Comparison of ENCODE assay signal across 28 cellular contexts in genomic region chr22:44422742-44423370, GRCh38.
DNase-seq lines count a peak whose midpoint lies in the region; ATAC-seq and TF ChIP-seq lines count a peak whose summit lies in the region.
"Had no signal": no experiment of that assay in that cellular context is flagged by ENCODE, and none has a peak within 500 bp of the region (broad histone marks: within the 10 kb centered on the region; RNA-seq: fewer than 3 reads in every experiment).

No MANE protein-coding gene starts in this region.

- ATAC-seq in HG02973 (IDR thresholded peaks at IDR 0.05; ENCODE audit: unreplicated experiment), result no peak
- ATAC-seq: activated T-cell treated with anti-CD3 and anti-CD28 coated beads, Interleukin-2, amount 50 U/mL, for 4 hours; gastroesophageal sphincter; psoas muscle had no signal

- H3K4me3 ChIP-seq in stomach (no peak overlapping the region), MG63 (no peak overlapping the region)
- H3K4me3 ChIP-seq: adrenal gland, dorsolateral prefrontal cortex, gastroesophageal sphincter, GM23248, left ventricle myocardium inferior, psoas muscle, testis, uterus had no signal

- intact Hi-C loops in stomach (cut with DNase I; ENCODE audit: low total_unique reads), result no loop called here

- TF ChIP-seq POLR2A in stomach (IDR thresholded peaks at IDR 0.05), result no peak

- no peak for TF ChIP-seq CTCF in stomach (IDR thresholded peaks at IDR 0.05)

- H3K4me1 ChIP-seq in stomach, result peaks cover 0 to 14% (median 7%) of the 10 kb centered on the region in 4 donors
- H3K4me1 ChIP-seq: adrenal gland, psoas muscle, testis, uterus had no signal

- H3K27ac ChIP-seq in stomach, result peak overlapping the region in 3 of 5 donors; percentile 27 to 49 (median 44)
- H3K27ac ChIP-seq: adrenal gland, dorsolateral prefrontal cortex, gastroesophageal sphincter, GM23248, left ventricle myocardium inferior, psoas muscle, testis, uterus had no signal

- peak; percentile 35 for DNase-seq in NCI-H748 (lab: John Stamatoyannopoulos, UW; ENCODE audit: unreplicated experiment)
- DNase-seq in NCI-H748 treated with DMSO at 0.1 percent for 48 hours (lab: John Stamatoyannopoulos, UW), result no peak
- DNase-seq in ecto neural progenitor cell (ENCODE audit: low spot score), result peak; percentile 38
- DNase-seq in mucosa of gallbladder (ENCODE audit: low spot score), result peak; percentile 47
- peak; percentile 56 for DNase-seq in stomach
- no peak for DNase-seq in MG63
- no peak for DNase-seq in iPS-NIHi11 (ENCODE audit: low spot score)
- DNase-seq: 8988T; activated CD4-positive, alpha-beta T cell treated with anti-CD3 and anti-CD28 coated beads for 4 hours; activated naive CD4-positive, alpha-beta T cell treated with anti-CD3 and anti-CD28 coated beads for 36 hours; activated T-cell treated with anti-CD3 and anti-CD28 coated beads, Interleukin-2, amount 50 U/mL, for 4 hours; adrenal gland; GM23248; hippocampal formation; immature natural killer cell; left ventricle myocardium inferior; midbrain; NCI-H1092 treated with DMSO at 0.1 percent for 48 hours; NCI-H187; NCI-H345; NCI-H82; psoas muscle; stimulated activated naive CD4-positive, alpha-beta T cell treated with Interleukin-2 at 50 U/mL for 16 hours; testis had no signal

- WGBS in stomach, 5 donors, result 38 to 59% (median 51%) methylated on average over 12 of the region's 12 CpGs

- peaks cover 0 to 25% (median 0%) of the 10 kb centered on the region in 3 donors for H3K27me3 ChIP-seq in stomach
- no peaks in the 10 kb centered on the region for H3K27me3 ChIP-seq in MG63
- H3K27me3 ChIP-seq: adrenal gland, testis, uterus had no signal

- no peaks in the 10 kb centered on the region for H3K36me3 ChIP-seq in stomach
- no peaks in the 10 kb centered on the region for H3K36me3 ChIP-seq in MG63
- H3K36me3 ChIP-seq: adrenal gland, gastroesophageal sphincter, left ventricle myocardium inferior, uterus had no signal

- H3K9me3 ChIP-seq in stomach (peaks cover 0 to 20% (median 18%) of the 10 kb centered on the region in 4 donors), MG63 (peaks cover 26% of the 10 kb centered on the region)
- H3K9me3 ChIP-seq: adrenal gland, testis had no signal

- TF ChIP-seq EP300 in stomach (IDR thresholded peaks at IDR 0.05), result no peak

Comparison
In these comparisons a context has a peak if more than half of its experiments do, and no peak if none do; other contexts are left out.
1. DNase-seq: peak in NCI-H748 (single experiment), ecto neural progenitor cell (single experiment), mucosa of gallbladder (single experiment) and stomach (single experiment); none in NCI-H748 treated with DMSO at 0.1 percent for 48 hours (single experiment), MG63 (single experiment) and iPS-NIHi11 (single experiment).